ENCODE assay signal across 1 cellular context in genomic region chr2:170766693-170767092, GRCh38.
TF ChIP-seq lines count a peak whose summit lies in the region.

No MANE protein-coding gene starts in this region.

TF ChIP-seq in HepG2, 621 proteins besides CTCF, POLR2A, EP300 and RAD21 (continued from another document and continues in another):
- no peak for TF ChIP-seq ZSCAN25 (CRISPR knock-in tag; IDR thresholded peaks at IDR 0.05)
- TF ChIP-seq SRSF9 (IDR thresholded peaks at IDR 0.05; ENCODE audit: borderline replicate concordance, insufficient read depth, low read depth, low read length, poor library complexity, severe bottlenecking), result no peak
- no peak for TF ChIP-seq PHF20 (CRISPR knock-in tag; IDR thresholded peaks at IDR 0.05)
- no peak for TF ChIP-seq HMGA1 (CRISPR knock-in tag; conservative IDR thresholded peaks at IDR 0.05)
- no peak for TF ChIP-seq SIN3A (IDR thresholded peaks at IDR 0.05; ENCODE audit: borderline replicate concordance, low read depth, low read length)
- no peak for TF ChIP-seq ZSCAN31 (CRISPR knock-in tag; IDR thresholded peaks at IDR 0.05; ENCODE audit: low read depth)
- no peak for TF ChIP-seq SETDB1 (CRISPR knock-in tag; IDR thresholded peaks at IDR 0.05; ENCODE audit: borderline replicate concordance)
- no peak for TF ChIP-seq ARID3A (IDR thresholded peaks at IDR 0.05; ENCODE audit: low read depth, low read length)
- TF ChIP-seq ZNF563 (CRISPR knock-in tag; IDR thresholded peaks at IDR 0.05), result no peak
- no peak for TF ChIP-seq MZF1 (CRISPR knock-in tag; IDR thresholded peaks at IDR 0.05; ENCODE audit: borderline replicate concordance)
- TF ChIP-seq ZNF776 (CRISPR knock-in tag; IDR thresholded peaks at IDR 0.05), result no peak
- no peak for TF ChIP-seq ZNF75D (CRISPR knock-in tag; IDR thresholded peaks at IDR 0.05; ENCODE audit: borderline replicate concordance)
- TF ChIP-seq REL (CRISPR knock-in tag; conservative IDR thresholded peaks at IDR 0.05), result no peak
- no peak for TF ChIP-seq ZNF691 (CRISPR knock-in tag; IDR thresholded peaks at IDR 0.05; ENCODE audit: borderline replicate concordance, low read depth)
- 0 out of 2 replicates have a peak, but pooled peaks have one; percentile 12 for TF ChIP-seq DRAP1 (CRISPR knock-in tag; IDR thresholded peaks at IDR 0.05)
- no peak for TF ChIP-seq ZNF329 (CRISPR knock-in tag; IDR thresholded peaks at IDR 0.05; ENCODE audit: low read depth)
- no peak for TF ChIP-seq SOX6 (IDR thresholded peaks at IDR 0.05)
- no peak for TF ChIP-seq SOX6 (CRISPR knock-in tag; IDR thresholded peaks at IDR 0.05)
- TF ChIP-seq HIC2 (CRISPR knock-in tag; IDR thresholded peaks at IDR 0.05; ENCODE audit: low read depth), result no peak
- no peak for TF ChIP-seq ZNF496 (CRISPR knock-in tag; IDR thresholded peaks at IDR 0.05; ENCODE audit: insufficient replicate concordance)
- no peak for TF ChIP-seq ZNF724P (CRISPR knock-in tag; IDR thresholded peaks at IDR 0.05; ENCODE audit: borderline replicate concordance)
- TF ChIP-seq HINFP (CRISPR knock-in tag; IDR thresholded peaks at IDR 0.05; ENCODE audit: low read depth), result no peak
- no peak for TF ChIP-seq FOXM1 (CRISPR knock-in tag; IDR thresholded peaks at IDR 0.05)
- no peak for TF ChIP-seq IRX3 (CRISPR knock-in tag; IDR thresholded peaks at IDR 0.05; ENCODE audit: borderline replicate concordance, low read depth)
- TF ChIP-seq TOE1 (CRISPR knock-in tag; IDR thresholded peaks at IDR 0.05), result no peak
- no peak for TF ChIP-seq ESRRA (CRISPR knock-in tag; IDR thresholded peaks at IDR 0.05; ENCODE audit: low read depth)
- no peak for TF ChIP-seq ATM (IDR thresholded peaks at IDR 0.05; ENCODE audit: borderline replicate concordance)
- TF ChIP-seq ZNF326 (CRISPR knock-in tag; IDR thresholded peaks at IDR 0.05; ENCODE audit: borderline replicate concordance), result no peak
- no peak for TF ChIP-seq ZNF841 (CRISPR knock-in tag; IDR thresholded peaks at IDR 0.05; ENCODE audit: borderline replicate concordance)
- no peak for TF ChIP-seq ZNF432 (CRISPR knock-in tag; IDR thresholded peaks at IDR 0.05; ENCODE audit: borderline replicate concordance)
- TF ChIP-seq GMEB2 (CRISPR knock-in tag; IDR thresholded peaks at IDR 0.05; ENCODE audit: low read depth), result no peak
- TF ChIP-seq FOXK2 (IDR thresholded peaks at IDR 0.05), result no peak
- no peak for TF ChIP-seq TBX3 (IDR thresholded peaks at IDR 0.05; ENCODE audit: borderline replicate concordance)
- no peak for TF ChIP-seq ZNF576 (CRISPR knock-in tag; IDR thresholded peaks at IDR 0.05)
- TF ChIP-seq FOXA3 (CRISPR knock-in tag; IDR thresholded peaks at IDR 0.05), result peak; percentile 49; the same call in 1 of the 2 replicates
- TF ChIP-seq ZFP91 (CRISPR knock-in tag; IDR thresholded peaks at IDR 0.05; ENCODE audit: borderline replicate concordance), result no peak
- TF ChIP-seq RNF219 (CRISPR knock-in tag; IDR thresholded peaks at IDR 0.05), result no peak
- peak; percentile 68 for TF ChIP-seq NFIC (IDR thresholded peaks at IDR 0.05; ENCODE audit: low read length)
- TF ChIP-seq SP4 (CRISPR knock-in tag; IDR thresholded peaks at IDR 0.05), result no peak
- TF ChIP-seq FUBP1 (CRISPR knock-in tag; IDR thresholded peaks at IDR 0.05; ENCODE audit: borderline replicate concordance), result no peak
- no peak for TF ChIP-seq ZNF136 (CRISPR knock-in tag; IDR thresholded peaks at IDR 0.05; ENCODE audit: low read depth)
- no peak for TF ChIP-seq ZNF138 (CRISPR knock-in tag; IDR thresholded peaks at IDR 0.05; ENCODE audit: low read depth)
- 0 out of 4 replicates have a peak, but pooled peaks of 1 of the 2 experiments have one; percentile 17 for TF ChIP-seq ATF4 (CRISPR knock-in tag; IDR thresholded peaks at IDR 0.05)
- no peak for TF ChIP-seq FOSL1 (CRISPR knock-in tag; IDR thresholded peaks at IDR 0.05; ENCODE audit: borderline replicate concordance)
- no peak for TF ChIP-seq MTA3 (CRISPR knock-in tag; IDR thresholded peaks at IDR 0.05)
- no peak for TF ChIP-seq ZNF558 (CRISPR knock-in tag; IDR thresholded peaks at IDR 0.05; ENCODE audit: borderline replicate concordance)
- TF ChIP-seq ZSCAN5A (CRISPR knock-in tag; IDR thresholded peaks at IDR 0.05; ENCODE audit: borderline replicate concordance), result no peak
- TF ChIP-seq SMC3 (IDR thresholded peaks at IDR 0.05; ENCODE audit: low read length), result no peak
- TF ChIP-seq SOX13 (IDR thresholded peaks at IDR 0.05), result no peak
- TF ChIP-seq SOX13 (CRISPR knock-in tag; conservative IDR thresholded peaks at IDR 0.05 in 1 of 2, IDR thresholded peaks at IDR 0.05 in 1 of 2), result peak in 1 of 2 experiments; percentile 48; a peak in 1 of 4 replicates
- TF ChIP-seq SMAD1 (CRISPR knock-in tag; IDR thresholded peaks at IDR 0.05; ENCODE audit: borderline replicate concordance, low read depth), result no peak
